1 cellular context compared by ENCODE assay signal in the genomic region with DNA sequence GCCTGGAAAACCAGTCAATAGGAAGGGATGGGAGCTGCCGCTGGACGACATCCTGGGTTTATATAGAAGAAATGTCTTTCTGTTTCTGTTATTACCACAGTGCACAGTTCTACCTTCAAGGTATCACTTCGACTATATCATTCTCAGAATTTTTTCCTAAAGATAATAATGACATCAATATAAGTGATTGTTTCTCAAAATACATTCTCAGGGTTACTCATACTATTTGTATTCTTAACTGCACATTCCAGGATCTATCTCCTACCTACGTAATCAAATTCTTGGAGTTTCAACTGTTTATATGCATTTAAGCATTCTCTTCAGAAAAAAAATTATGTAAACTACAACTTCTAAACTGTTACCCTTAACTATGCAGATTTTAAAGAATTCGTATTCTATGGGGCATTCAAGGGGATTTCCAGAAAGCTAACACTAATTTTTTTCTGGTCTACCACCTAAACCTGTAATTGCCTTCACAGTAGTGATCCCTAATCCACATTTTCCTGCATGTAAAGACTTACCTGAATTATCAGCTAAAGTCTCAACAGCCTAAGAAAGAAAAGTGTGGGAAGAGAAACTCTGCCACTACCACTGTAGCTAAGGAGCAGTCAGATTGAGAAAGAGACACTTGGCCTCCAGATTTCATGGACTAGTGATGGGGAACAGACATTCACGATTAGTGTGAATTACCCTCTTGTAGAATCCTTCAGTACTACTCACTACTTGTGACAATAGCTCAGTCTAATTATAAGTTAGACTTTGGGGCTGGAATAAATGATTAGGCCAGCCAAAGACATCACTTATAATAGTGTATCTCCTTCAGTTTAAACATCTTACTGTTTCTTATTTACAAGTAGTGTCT.
TF ChIP-seq lines count a peak whose summit lies in the region.

TSS of gene OR51B5 (minus strand) at position 51 of the 862 bp plus-strand sequence. CDS start at position 51, 0 bp downstream.

TF ChIP-seq in IMR-90, 13 proteins besides CTCF, POLR2A, EP300 and RAD21:
- 0 out of 2 replicates have a peak, but pooled peaks have one; percentile 44 for TF ChIP-seq FOS (IDR thresholded peaks at IDR 0.05; ENCODE audit: low read depth, low read length)
- TF ChIP-seq MAFK (IDR thresholded peaks at IDR 0.05; ENCODE audit: low read depth, low read length) = 0 out of 2 replicates have a peak, but pooled peaks have one; percentile 10
- no peak for TF ChIP-seq SMC3 (IDR thresholded peaks at IDR 0.05; ENCODE audit: low read depth, low read length)
- TF ChIP-seq CEBPB (IDR thresholded peaks at IDR 0.05; ENCODE audit: low read depth, low read length) = no peak
- no peak for TF ChIP-seq NFE2L2 (IDR thresholded peaks at IDR 0.05; ENCODE audit: low read depth, low read length)
- no peak for TF ChIP-seq RFX5 (IDR thresholded peaks at IDR 0.05; ENCODE audit: low read depth, low read length)
- TF ChIP-seq, protein P1, sequence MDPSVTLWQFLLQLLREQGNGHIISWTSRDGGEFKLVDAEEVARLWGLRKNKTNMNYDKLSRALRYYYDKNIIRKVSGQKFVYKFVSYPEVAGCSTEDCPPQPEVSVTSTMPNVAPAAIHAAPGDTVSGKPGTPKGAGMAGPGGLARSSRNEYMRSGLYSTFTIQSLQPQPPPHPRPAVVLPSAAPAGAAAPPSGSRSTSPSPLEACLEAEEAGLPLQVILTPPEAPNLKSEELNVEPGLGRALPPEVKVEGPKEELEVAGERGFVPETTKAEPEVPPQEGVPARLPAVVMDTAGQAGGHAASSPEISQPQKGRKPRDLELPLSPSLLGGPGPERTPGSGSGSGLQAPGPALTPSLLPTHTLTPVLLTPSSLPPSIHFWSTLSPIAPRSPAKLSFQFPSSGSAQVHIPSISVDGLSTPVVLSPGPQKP (IDR thresholded peaks at IDR 0.05; ENCODE audit: borderline replicate concordance, low read depth, low read length) = no peak
TF ChIP-seq in IMR-90: peak in this region for 2.
